In genomic region chr3:173932624-173933023, GRCh38 we compare ENCODE assay signal across 8 cellular contexts.
DNase-seq lines count a peak whose midpoint lies in the region; ATAC-seq and TF ChIP-seq lines count a peak whose summit lies in the region.

No MANE protein-coding gene starts in this region.

- no peak overlapping the region for H3K27ac ChIP-seq in tibial nerve
- no peak overlapping the region for H3K27ac ChIP-seq in tibial artery

- intact Hi-C loops in tibial artery (cut with DNase I; ENCODE audit: low total_unique reads) = no loop called here

- H3K4me3 Mint-ChIP-seq in stimulated activated naive CD8-positive, alpha-beta T cell treated with anti-CD3 and anti-CD28 coated beads, Interleukin-15, amount 100 ng/mL, for 72 hours = no peak overlapping the region

- no peaks in the 10 kb centered on the region for H3K4me1 Mint-ChIP-seq in stimulated activated naive CD8-positive, alpha-beta T cell treated with anti-CD3 and anti-CD28 coated beads, Interleukin-15, amount 100 ng/mL, for 72 hours

- peak; percentile 79 for DNase-seq in EL
- peak; percentile 91 for DNase-seq in RPMI8226
- DNase-seq in iris pigment epithelial cell (ENCODE audit: low read depth) = peak; percentile 74
- DNase-seq in tibial nerve (ENCODE audit: low spot score in 2 of 2) = no peak
- DNase-seq in stimulated activated naive CD8-positive, alpha-beta T cell treated with anti-CD3 and anti-CD28 coated beads, Interleukin-15, amount 100 ng/mL, for 72 hours = no peak
- no peak for DNase-seq in tibial artery
- no peak for DNase-seq in effector CD4-positive, alpha-beta T cell

- peaks cover 0 to 12% of the 10 kb centered on the region in 2 donors for H3K9me3 Mint-ChIP-seq in stimulated activated naive CD8-positive, alpha-beta T cell treated with anti-CD3 and anti-CD28 coated beads, Interleukin-15, amount 100 ng/mL, for 72 hours

- H3K36me3 ChIP-seq in tibial nerve (no peaks in the 10 kb centered on the region), tibial artery (no peaks in the 10 kb centered on the region)

- H3K27ac Mint-ChIP-seq in stimulated activated naive CD8-positive, alpha-beta T cell treated with anti-CD3 and anti-CD28 coated beads, Interleukin-15, amount 100 ng/mL, for 72 hours = no peak overlapping the region

- no peaks in the 10 kb centered on the region for H3K4me1 ChIP-seq in tibial nerve
- H3K4me1 ChIP-seq in tibial artery = no peaks in the 10 kb centered on the region

- H3K9me3 ChIP-seq in tibial nerve (no peaks in the 10 kb centered on the region), tibial artery (no peaks in the 10 kb centered on the region)

- no peak for TF ChIP-seq POLR2A in tibial nerve (IDR thresholded peaks at IDR 0.05)

- no peak for TF ChIP-seq EP300 in tibial nerve (IDR thresholded peaks at IDR 0.05)

- TF ChIP-seq CTCF in tibial nerve (IDR thresholded peaks at IDR 0.05) (no peak), tibial artery (IDR thresholded peaks at IDR 0.05) (no peak)

- H3K27me3 Mint-ChIP-seq in stimulated activated naive CD8-positive, alpha-beta T cell treated with anti-CD3 and anti-CD28 coated beads, Interleukin-15, amount 100 ng/mL, for 72 hours = no peaks in the 10 kb centered on the region

- no peaks in the 10 kb centered on the region for H3K27me3 ChIP-seq in tibial nerve
- no peaks in the 10 kb centered on the region for H3K27me3 ChIP-seq in tibial artery

- peak; percentile 64 for ATAC-seq in HG02938 (IDR thresholded peaks at IDR 0.05; ENCODE audit: unreplicated experiment)
- ATAC-seq in stimulated activated naive CD8-positive, alpha-beta T cell treated with anti-CD3 and anti-CD28 coated beads, Interleukin-15, amount 100 ng/mL, for 72 hours = no peak

- H3K4me3 ChIP-seq in tibial nerve (no peak overlapping the region), tibial artery (no peak overlapping the region)

Comparison
In these comparisons a context has a peak if more than half of its experiments do, and no peak if none do; other contexts are left out.
1. DNase-seq: peak in EL (single experiment), RPMI8226 (single experiment) and iris pigment epithelial cell (single experiment); none in tibial nerve (0 of 2), stimulated activated naive CD8-positive, alpha-beta T cell treated with anti-CD3 and anti-CD28 coated beads, Interleukin-15, amount 100 ng/mL, for 72 hours (0 of 2), tibial artery (0 of 2) and effector CD4-positive, alpha-beta T cell (single experiment).